In genomic region chr1:52848423-52848822, GRCh38 we compare ENCODE assay signal across 11 cellular contexts.
"Had no signal": no experiment of that assay in that cellular context is flagged by ENCODE, and none has a peak within 500 bp of the region (broad histone marks: within the 10 kb centered on the region; RNA-seq: fewer than 3 reads in every experiment).

No MANE protein-coding gene starts in this region.

- H3K4me1 ChIP-seq: adrenal gland, ascending aorta, body of pancreas, breast epithelium had no signal

- H3K9me3 ChIP-seq: adrenal gland, ascending aorta, body of pancreas, breast epithelium had no signal

- ATAC-seq: activated naive CD4-positive, alpha-beta T cell treated with anti-CD3 and anti-CD28 coated beads, Interleukin-2, amount 50 U/mL, for 72 hours; activated naive CD8-positive, alpha-beta T cell treated with anti-CD3 and anti-CD28 coated beads, Interleukin-2, amount 50 U/mL, for 24 hours; activated T-cell treated with anti-CD3 and anti-CD28 coated beads, Interleukin-2, amount 50 U/mL, for 4 hours; activated T-cell treated with anti-CD3 and anti-CD28 coated beads, Interleukin-2, amount 50 U/mL, for 72 hours; activated T-helper 17 cell treated with anti-CD3 and anti-CD28 coated beads, Interleukin-2, amount 50 U/mL, for 72 hours; body of pancreas had no signal

- H3K4me3 ChIP-seq: adrenal gland, ascending aorta, body of pancreas, breast epithelium, cardiac muscle cell had no signal

- H3K27ac ChIP-seq: adrenal gland, ascending aorta, body of pancreas, brain microvascular endothelial cell, breast epithelium, cardiac muscle cell had no signal

- H3K36me3 ChIP-seq: adrenal gland, ascending aorta, brain microvascular endothelial cell, breast epithelium, cardiac muscle cell had no signal
